Comparison of ENCODE assay signal across 17 cellular contexts in the genomic region with DNA sequence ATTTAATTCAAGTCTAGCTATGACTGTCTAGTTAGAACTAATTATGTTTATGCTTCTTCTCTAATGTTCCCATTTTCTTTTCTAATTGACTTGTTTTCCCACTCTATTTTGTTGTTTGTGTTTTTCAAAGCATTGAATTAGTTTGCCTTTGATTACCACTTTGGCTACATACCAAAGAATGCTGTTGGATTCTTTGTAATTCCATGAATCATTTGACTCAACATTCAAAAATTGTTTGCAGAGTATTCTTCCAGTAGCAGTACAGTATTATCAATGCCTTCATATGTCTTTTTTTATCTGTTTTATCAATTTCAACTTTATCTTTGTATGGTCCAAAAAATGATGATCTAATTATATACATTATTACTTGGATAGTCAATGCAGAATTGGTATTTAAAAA.
"Had no signal": no experiment of that assay in that cellular context is flagged by ENCODE, and none has a peak within 500 bp of the region (broad histone marks: within the 10 kb centered on the region; RNA-seq: fewer than 3 reads in every experiment).

No MANE protein-coding gene starts in this region.

- H3K4me2 ChIP-seq: hepatocyte had no signal

- H3K9me3 ChIP-seq: gastroesophageal sphincter, neutrophil, suprapubic skin, thyroid gland had no signal

- H3K36me3 ChIP-seq: suprapubic skin, thyroid gland had no signal

- H3K27me3 ChIP-seq: gastroesophageal sphincter, hepatocyte, neutrophil, suprapubic skin, thyroid gland had no signal

- H3K27ac ChIP-seq: coronary artery, gastroesophageal sphincter, hepatocyte, neutrophil, skin epidermis, suprapubic skin, thyroid gland had no signal

- H2AFZ ChIP-seq: hepatocyte had no signal

- H3K4me3 ChIP-seq: coronary artery, gastroesophageal sphincter, hepatocyte, skin epidermis, suprapubic skin, thyroid gland had no signal

- H3K4me1 ChIP-seq: gastroesophageal sphincter, suprapubic skin had no signal

- DNase-seq: effector CD8-positive, alpha-beta T cell; head of caudate nucleus; kidney glomerular epithelial cell; mammary epithelial cell; naive thymus-derived CD8-positive, alpha-beta T cell; posterior cingulate gyrus; stimulated activated CD4-positive, alpha-beta T cell treated with anti-CD3 and anti-CD28 coated beads, Interleukin-12 subunit alpha, Interleukin-12 subunit beta, amount 100 ng/mL, for 4 hours; stimulated activated naive CD4-positive, alpha-beta T cell treated with Interleukin-2 at 50 U/mL for 16 hours; thyroid gland had no signal

- H3K79me2 ChIP-seq: hepatocyte had no signal

- ATAC-seq: naive thymus-derived CD8-positive, alpha-beta T cell; sciatic nerve had no signal

- FAIRE-seq: urothelium cell line had no signal
